1 cellular context compared by ENCODE assay signal in genomic region chr2:166372046-166372445, GRCh38.
TF ChIP-seq lines count a peak whose summit lies in the region.

No MANE protein-coding gene starts in this region.

TF ChIP-seq in HepG2, 621 proteins besides CTCF, POLR2A, EP300 and RAD21 (continued from another document and continues in another):
- TF ChIP-seq ZBTB40 (IDR thresholded peaks at IDR 0.05) (no peak), ZBTB40 (CRISPR knock-in tag; IDR thresholded peaks at IDR 0.05) (no peak), HOXA7 (CRISPR knock-in tag; IDR thresholded peaks at IDR 0.05) (no peak), ZMAT5 (CRISPR knock-in tag; IDR thresholded peaks at IDR 0.05; ENCODE audit: borderline replicate concordance, low read depth) (no peak), ZBTB14 (CRISPR knock-in tag; IDR thresholded peaks at IDR 0.05) (no peak), ZNF343 (CRISPR knock-in tag; IDR thresholded peaks at IDR 0.05) (no peak), ZFX (CRISPR knock-in tag; IDR thresholded peaks at IDR 0.05; ENCODE audit: low read depth) (no peak), ZNF503 (CRISPR knock-in tag; IDR thresholded peaks at IDR 0.05) (peak; percentile 67; the same call in 1 of the 2 replicates), TRIM24 (CRISPR knock-in tag; IDR thresholded peaks at IDR 0.05) (no peak), FOXA3 (CRISPR knock-in tag; IDR thresholded peaks at IDR 0.05) (peak; percentile 85), ZNF780A (CRISPR knock-in tag; IDR thresholded peaks at IDR 0.05) (no peak), DDIT3 (CRISPR knock-in tag; IDR thresholded peaks at IDR 0.05) (no peak), ZNF841 (CRISPR knock-in tag; IDR thresholded peaks at IDR 0.05; ENCODE audit: borderline replicate concordance) (no peak), ZBTB39 (CRISPR knock-in tag; IDR thresholded peaks at IDR 0.05) (0 out of 2 replicates have a peak, but pooled peaks have one; percentile 53), KLF9 (CRISPR knock-in tag; IDR thresholded peaks at IDR 0.05; ENCODE audit: low read depth) (no peak), ISL2 (CRISPR knock-in tag; IDR thresholded peaks at IDR 0.05) (peak; percentile 86), MEIS2 (CRISPR knock-in tag; IDR thresholded peaks at IDR 0.05) (no peak), CBFB (CRISPR knock-in tag; IDR thresholded peaks at IDR 0.05) (no peak), EEA1 (CRISPR knock-in tag; IDR thresholded peaks at IDR 0.05; ENCODE audit: borderline replicate concordance) (no peak), SKIL (CRISPR knock-in tag; IDR thresholded peaks at IDR 0.05; ENCODE audit: borderline replicate concordance) (no peak), ZNF770 (CRISPR knock-in tag; IDR thresholded peaks at IDR 0.05) (no peak), SMAD9 (CRISPR knock-in tag; IDR thresholded peaks at IDR 0.05) (no peak), SRY (CRISPR knock-in tag; IDR thresholded peaks at IDR 0.05) (no peak), HNRNPUL1 (IDR thresholded peaks at IDR 0.05; ENCODE audit: low read depth, low read length) (no peak), DMAP1 (CRISPR knock-in tag; IDR thresholded peaks at IDR 0.05) (peak; percentile 49; the same call in 1 of the 2 replicates), RELA (CRISPR knock-in tag; IDR thresholded peaks at IDR 0.05) (no peak), ZNF569 (CRISPR knock-in tag; IDR thresholded peaks at IDR 0.05; ENCODE audit: borderline replicate concordance) (no peak; the same call in 1 of the 2 replicates), PTBP1 (IDR thresholded peaks at IDR 0.05; ENCODE audit: low read depth, low read length, poor library complexity, severe bottlenecking) (no peak), ETV5 (CRISPR knock-in tag; IDR thresholded peaks at IDR 0.05; ENCODE audit: borderline replicate concordance) (no peak; the same call in 1 of the 2 replicates), ZNF513 (CRISPR knock-in tag; conservative IDR thresholded peaks at IDR 0.05) (no peak), MYNN (CRISPR knock-in tag; IDR thresholded peaks at IDR 0.05; ENCODE audit: low read depth) (no peak), UBTF (CRISPR knock-in tag; IDR thresholded peaks at IDR 0.05) (no peak), ZMAT3 (CRISPR knock-in tag; conservative IDR thresholded peaks at IDR 0.05) (no peak), THYN1 (CRISPR knock-in tag; IDR thresholded peaks at IDR 0.05; ENCODE audit: borderline replicate concordance, low read depth) (no peak), ZFY (CRISPR knock-in tag; IDR thresholded peaks at IDR 0.05) (no peak)
